In the genomic region with DNA sequence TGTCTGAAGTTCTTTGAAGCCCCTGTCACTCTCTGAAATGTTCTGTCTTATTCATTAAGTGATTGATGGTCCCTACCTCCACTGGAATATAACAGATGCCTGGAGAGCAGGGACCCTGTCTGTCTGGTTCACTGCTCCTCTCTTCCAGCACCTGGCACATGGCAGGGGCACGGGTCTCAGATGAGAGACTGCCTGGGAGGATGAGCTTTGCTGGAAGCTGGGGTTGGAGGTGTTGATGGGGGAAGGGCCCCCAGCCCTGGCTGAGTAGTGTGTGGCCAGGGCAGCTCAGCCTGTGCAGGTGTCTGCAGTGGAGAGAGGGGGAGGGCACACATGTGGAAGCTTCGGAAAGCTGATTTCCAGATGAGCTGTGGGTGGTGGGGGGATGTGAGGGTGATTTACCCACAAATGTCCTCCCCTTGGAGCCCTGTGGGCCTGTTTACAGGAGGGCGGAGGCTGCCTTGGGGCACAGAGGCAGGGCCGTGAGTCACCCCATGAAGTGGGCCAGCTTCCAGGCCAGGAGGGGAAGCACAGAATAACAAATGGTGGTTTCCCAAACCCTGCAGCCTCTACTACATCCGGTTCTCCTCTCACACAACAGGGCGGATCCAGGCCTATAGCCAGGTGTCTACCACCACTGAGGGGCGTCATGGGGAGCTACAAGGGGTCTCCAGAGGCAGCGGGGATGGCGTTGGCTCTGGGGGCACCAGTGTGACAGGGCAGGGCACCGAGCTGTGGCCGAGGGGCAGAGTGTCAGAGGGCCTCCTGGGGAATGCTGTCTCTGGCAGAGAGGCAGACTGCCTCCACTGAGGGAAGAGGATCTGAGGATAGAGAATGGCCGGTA, we compare ENCODE assay signal across 8 cellular contexts.
A peak's percentile ranks its signal among the peaks of the same experiment; 100 is the strongest.
DNase-seq lines count a peak whose midpoint lies in the region; ATAC-seq lines count a peak whose summit lies in the region.

No MANE protein-coding gene starts in this region.

- peaks cover 9% of the 10 kb centered on the region for H3K4me1 Mint-ChIP-seq in memory B cell

- H3K9me3 Mint-ChIP-seq in memory B cell: no peaks in the 10 kb centered on the region

- no peak overlapping the region for H3K27ac Mint-ChIP-seq in memory B cell

- ATAC-seq in GM21528 (IDR thresholded peaks at IDR 0.05; ENCODE audit: low FRiP score, unreplicated experiment) (peak; percentile 70), memory B cell (ENCODE audit: low read depth) (peak; percentile 85)

- peaks cover 16% of the 10 kb centered on the region for H3K27me3 Mint-ChIP-seq in memory B cell

- H3K4me3 Mint-ChIP-seq in memory B cell: no peak overlapping the region

- H3K36me3 Mint-ChIP-seq in memory B cell: no peaks in the 10 kb centered on the region

- peak; percentile 96 for DNase-seq in EL
- DNase-seq in HUDEP-2 (lab: John Stamatoyannopoulos, UW; ENCODE audit: unreplicated experiment in 76 of 76): peak in 56 of 76 experiments; percentile 5 to 74 (median 38)
- DNase-seq in T-helper 22 cell (ENCODE audit: low read depth): peak; percentile 16
- DNase-seq in brain pericyte (ENCODE audit: low read depth, low spot score): peak; percentile 22
- no peak for DNase-seq in memory B cell (ENCODE audit: low spot score in 2 of 2)
- peak; percentile 45 for DNase-seq in stimulated activated CD8-positive, alpha-beta memory T cell treated with anti-CD3 and anti-CD28 coated beads, Interleukin-4, amount 100 ng/mL, for 24 hours (ENCODE audit: low read depth)
- DNase-seq in globus pallidus (ENCODE audit: low spot score): no peak

Comparison
In these comparisons a context has a peak if more than half of its experiments do, and no peak if none do; other contexts are left out.
1. DNase-seq: peak in EL (single experiment), HUDEP-2 (56 of 76), T-helper 22 cell (single experiment), brain pericyte (single experiment) and stimulated activated CD8-positive, alpha-beta memory T cell treated with anti-CD3 and anti-CD28 coated beads, Interleukin-4, amount 100 ng/mL, for 24 hours (single experiment); none in memory B cell (0 of 2) and globus pallidus (single experiment).